ENCODE assay signal across 32 cellular contexts in genomic region chr6:96150431-96150830, GRCh38.
"Had no signal": no experiment of that assay in that cellular context is flagged by ENCODE, and none has a peak within 500 bp of the region (broad histone marks: within the 10 kb centered on the region; RNA-seq: fewer than 3 reads in every experiment).

No MANE protein-coding gene starts in this region.

- H3K27ac ChIP-seq: adrenal gland, brain microvascular endothelial cell, KMS-11, Peyer's patch, SJSA1 had no signal

- H3K9me3 ChIP-seq: adrenal gland, Peyer's patch, SJSA1, SK-N-SH had no signal

- H3K4me3 ChIP-seq: adrenal gland, Peyer's patch, SJSA1 had no signal

- DNase-seq: activated CD4-positive, alpha-beta T cell treated with anti-CD3 and anti-CD28 coated beads for 36 hours; activated CD4-positive, alpha-beta T cell treated with anti-CD3 and anti-CD28 coated beads, Interleukin-2, amount 10 ng/mL, durations not matched to agents 7 days and 5 days; activated CD4-positive, alpha-beta T cell treated with anti-CD3 and anti-CD28 coated beads, Interleukin-2, amount 50 U/mL, for 48 hours; activated CD8-positive, alpha-beta memory T cell treated with anti-CD3 and anti-CD28 coated beads, Interleukin-2, amount 50 U/mL, for 4 hours; activated CD8-positive, alpha-beta T cell treated with anti-CD3 and anti-CD28 coated beads, Interleukin-2, amount 10 ng/mL, durations not matched to agents 7 days and 5 days; activated gamma-delta T cell treated with Interleukin-2 at 50 U/mL for 16 hours; activated naive CD4-positive, alpha-beta T cell treated with anti-CD3 and anti-CD28 coated beads for 36 hours; activated T-cell treated with anti-CD3 and anti-CD28 coated beads for 4 hours; activated T-cell treated with anti-CD3 and anti-CD28 coated beads, Interleukin-2, amount 50 U/mL, for 4 hours; adrenal gland; brain microvascular endothelial cell; MM.1S; MV-4-11; NCI-H1092; NCI-H1436 treated with DMSO at 0.1 percent for 48 hours; NCI-H1694 treated with DMSO at 0.1 percent for 48 hours; NCI-H2029 treated with DMSO at 0.1 percent for 48 hours; NCI-H2107; NCI-H2171; NCI-H510A; NCI-H526; NCI-H748 treated with DMSO at 0.1 percent for 48 hours; NK-92 treated with Interleukin-12 subunit alpha and Interleukin-12 subunit beta, amount 100 ng/mL, for 24 hours; PC-3; Peyer's patch; RPMI8226; SHP77 treated with DMSO at 0.1 percent for 48 hours; SK-N-SH had no signal

- ATAC-seq: activated CD4-positive, alpha-beta T cell treated with anti-CD3 and anti-CD28 coated beads for 36 hours; activated CD4-positive, CD25-positive, alpha-beta regulatory T cell treated with anti-CD3 and anti-CD28 coated beads, Interleukin-2, amount 50 U/mL, for 24 hours; activated CD8-positive, alpha-beta T cell treated with anti-CD3 and anti-CD28 coated beads, Interleukin-2, amount 10 ng/mL, durations not matched to agents 7 days and 5 days; activated naive CD4-positive, alpha-beta T cell treated with anti-CD3 and anti-CD28 coated beads, Interleukin-2, amount 50 U/mL, for 72 hours; activated T-cell treated with anti-CD3 and anti-CD28 coated beads, Interleukin-2, amount 50 U/mL, for 4 hours; PC-3 had no signal

- H3K27me3 ChIP-seq: adrenal gland, brain microvascular endothelial cell, Peyer's patch, SJSA1 had no signal

- H3K4me1 ChIP-seq: adrenal gland, Peyer's patch, SJSA1 had no signal

- H3K36me3 ChIP-seq: adrenal gland, brain microvascular endothelial cell, Peyer's patch, SJSA1 had no signal
